In the genomic region with DNA sequence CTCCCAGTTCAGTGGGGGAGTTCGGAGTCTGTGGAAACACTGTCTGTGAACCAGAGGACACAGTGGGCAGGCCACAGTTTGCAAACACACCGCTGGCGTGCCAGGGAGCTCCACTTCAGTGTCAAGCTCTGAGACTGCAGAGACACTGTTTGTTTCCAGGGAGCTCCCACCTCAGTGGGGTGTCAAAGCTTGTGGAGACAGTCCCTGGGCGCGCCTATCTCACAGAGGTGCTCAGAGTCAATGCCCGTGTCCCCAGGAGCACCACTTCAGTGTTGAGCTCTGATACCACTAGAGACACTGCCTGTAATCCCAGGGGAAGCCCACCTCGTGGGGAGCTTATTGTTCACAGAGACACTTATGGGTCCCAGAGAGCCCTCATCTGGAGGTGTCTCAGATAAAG, we compare ENCODE assay signal across 1 cellular context.
TF ChIP-seq lines count a peak whose summit lies in the region.

No MANE protein-coding gene starts in this region.

TF ChIP-seq in GM12878, 131 proteins besides CTCF, POLR2A, EP300 and RAD21:
- TF ChIP-seq NR2C1 (IDR thresholded peaks at IDR 0.05) = no peak
- peak; percentile 8 for TF ChIP-seq MEF2B (IDR thresholded peaks at IDR 0.05; ENCODE audit: partially characterized antibody, poor library complexity, severe bottlenecking)
TF ChIP-seq in GM12878: peak in this region for 1.
